Comparison of ENCODE assay signal across 8 cellular contexts in the genomic region with DNA sequence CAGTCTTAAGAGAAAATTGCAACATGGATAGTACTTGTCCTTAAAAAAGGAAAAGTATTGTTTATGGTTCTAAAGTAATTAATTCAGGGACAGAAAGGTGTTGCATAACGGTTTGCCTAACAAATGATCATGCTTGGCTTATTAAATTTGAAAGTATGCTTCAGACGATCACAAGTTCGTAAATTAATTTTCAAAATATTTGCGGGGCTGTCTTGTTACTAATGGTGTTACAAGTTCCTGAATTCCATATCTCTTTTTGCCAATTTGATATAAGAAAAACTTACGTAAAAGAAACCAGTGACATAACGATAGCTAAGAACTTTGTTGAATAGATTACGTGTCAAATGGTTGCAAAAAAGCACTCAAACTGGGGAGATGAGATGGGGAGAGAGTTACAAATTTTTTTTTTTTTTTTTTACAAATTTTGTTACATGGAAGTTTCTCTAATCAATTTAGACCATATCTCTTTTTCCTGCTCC. TPM values are rescaled to one million over a fixed set of nuclear protein-coding genes. Genes with fewer than 3 reads are reported as not detected.
DNase-seq lines count a peak whose midpoint lies in the region; ATAC-seq and TF ChIP-seq lines count a peak whose summit lies in the region.

No MANE protein-coding gene starts in this region.

- H3K36me3 Mint-ChIP-seq in HFFc6 (ENCODE audit: low read depth) (no peaks in the 10 kb centered on the region), MCF 10A (ENCODE audit: insufficient read depth, unreplicated experiment) (no peaks in the 10 kb centered on the region)

- H3K4me3 Mint-ChIP-seq in HFFc6: peak overlapping the region; percentile 92
- H3K4me3 Mint-ChIP-seq in MCF 10A (ENCODE audit: unreplicated experiment): peak overlapping the region; percentile 82

- peak overlapping the region; percentile 94 for H3K9ac ChIP-seq in mucosa of stomach (ENCODE audit: low read length)

- H3K27ac Mint-ChIP-seq in HFFc6 (peak overlapping the region; percentile 80; the same call in 1 of the 2 replicates), MCF 10A (ENCODE audit: low read depth, unreplicated experiment) (peak overlapping the region; percentile 93)

- DNase-seq in HFFc6 (no peak), MCF 10A (ENCODE audit: unreplicated experiment) (no peak), DMS 273 (lab: John Stamatoyannopoulos, UW; ENCODE audit: unreplicated experiment) (no peak), DMS53 treated with DMSO at 0.1 percent for 48 hours (lab: John Stamatoyannopoulos, UW; ENCODE audit: unreplicated experiment) (no peak), Right ventricle myocardium inferior (ENCODE audit: missing footprints) (no peak)

- H3K4me1 Mint-ChIP-seq in HFFc6 (ENCODE audit: low read depth) (peaks cover 40% of the 10 kb centered on the region), MCF 10A (ENCODE audit: insufficient read depth, unreplicated experiment) (peaks cover 19% of the 10 kb centered on the region)

- H3K27ac ChIP-seq in 22Rv1: peak overlapping the region; percentile 90

- no peaks in the 10 kb centered on the region for H3K9me3 Mint-ChIP-seq in HFFc6
- H3K9me3 Mint-ChIP-seq in MCF 10A (ENCODE audit: unreplicated experiment): no peaks in the 10 kb centered on the region

- ATAC-seq in HG02852 (IDR thresholded peaks at IDR 0.05; ENCODE audit: unreplicated experiment) (no peak), Right ventricle myocardium inferior (no peak)

- H3K9me3 ChIP-seq in mucosa of stomach (ENCODE audit: control insufficient read depth, low read length): no peaks in the 10 kb centered on the region

- TSS peak; percentile 47 for BruUV-seq in MCF 10A (replicated peaks; lab: Mats Ljungman, UMichigan)

- H3K4me1 ChIP-seq in mucosa of stomach (ENCODE audit: control insufficient read depth, insufficient read depth, low read length): peaks cover 10% of the 10 kb centered on the region

- no peaks in the 10 kb centered on the region; the same call in 1 of the 2 replicates for H3K27me3 Mint-ChIP-seq in HFFc6 (ENCODE audit: insufficient read depth)
- H3K27me3 Mint-ChIP-seq in MCF 10A (ENCODE audit: insufficient read depth, unreplicated experiment): no peaks in the 10 kb centered on the region

- POLR2A ChIA-PET in MCF 10A (lab: Yijun Ruan, JAX): interaction anchor here (0.5 to 3.7 kb wide), 16 partner anchors 10 to 483 kb away, joined by 3 to 25 read pairs (median 5); partner anchors contain the start of genes AGO1, CLSPN and MAP7D1

- intact Hi-C loops in MCF 10A (cut with micrococcal nuclease): no loop called here
- intact Hi-C loops in Right ventricle myocardium inferior (cut with DNase I): loop anchor here (5.0 kb wide), 1 partner anchor 50 kb away; the partner anchor contains the start of gene AGO1

- H3K4me3 ChIP-seq in mucosa of stomach (ENCODE audit: low read length): peak overlapping the region; percentile 84

- H3K27me3 ChIP-seq in mucosa of stomach (ENCODE audit: control insufficient read depth, insufficient read depth, low read length): no peaks in the 10 kb centered on the region

- no peaks in the 10 kb centered on the region for H3K36me3 ChIP-seq in mucosa of stomach (ENCODE audit: control insufficient read depth, insufficient read depth, low read length)

- CTCF ChIA-PET in MCF 10A (lab: Yijun Ruan, JAX): interaction anchor here (0.7 kb wide), 1 partner anchor 1040 kb away, joined by 4 read pairs; no protein-coding TSS in a partner anchor

- no peak for TF ChIP-seq CTCF in 22Rv1 (IDR thresholded peaks at IDR 0.05)
- TF ChIP-seq CTCF in HFFc6 (IDR thresholded peaks at IDR 0.05): no peak
- TF ChIP-seq CTCF in MCF 10A (IDR thresholded peaks at IDR 0.05; ENCODE audit: unreplicated experiment): no peak

RNA-seq across cellular contexts. Expression of gene AGO3, which starts 1.3 kb away (rescaled TPM):
- 10 to 100 TPM; 18.3 to 24.0 (median 21.4) TPM for total RNA-seq in HFFc6 (2021; fragmentation: NEBNext Ultra II Directional; extraction: Animal tissue kit (Norgen Biotek cat#: 25700))
- total RNA-seq in MCF 10A (2022) (27.3 and 31.6 TPM in 2 replicates), Right ventricle myocardium inferior (12.0 TPM)

RNA-seq across cellular contexts. Expression of gene AGO1, which starts 49.2 kb away (rescaled TPM):
- total RNA-seq in HFFc6 (2021; fragmentation: NEBNext Ultra II Directional; extraction: Animal tissue kit (Norgen Biotek cat#: 25700)): 10 to 100 TPM; 24.7 to 30.6 (median 27.4) TPM
- total RNA-seq in MCF 10A (2022): 13.5 and 15.7 TPM in 2 replicates
- total RNA-seq in Right ventricle myocardium inferior: 17.5 TPM
